12 cellular contexts compared by ENCODE assay signal in the genomic region with DNA sequence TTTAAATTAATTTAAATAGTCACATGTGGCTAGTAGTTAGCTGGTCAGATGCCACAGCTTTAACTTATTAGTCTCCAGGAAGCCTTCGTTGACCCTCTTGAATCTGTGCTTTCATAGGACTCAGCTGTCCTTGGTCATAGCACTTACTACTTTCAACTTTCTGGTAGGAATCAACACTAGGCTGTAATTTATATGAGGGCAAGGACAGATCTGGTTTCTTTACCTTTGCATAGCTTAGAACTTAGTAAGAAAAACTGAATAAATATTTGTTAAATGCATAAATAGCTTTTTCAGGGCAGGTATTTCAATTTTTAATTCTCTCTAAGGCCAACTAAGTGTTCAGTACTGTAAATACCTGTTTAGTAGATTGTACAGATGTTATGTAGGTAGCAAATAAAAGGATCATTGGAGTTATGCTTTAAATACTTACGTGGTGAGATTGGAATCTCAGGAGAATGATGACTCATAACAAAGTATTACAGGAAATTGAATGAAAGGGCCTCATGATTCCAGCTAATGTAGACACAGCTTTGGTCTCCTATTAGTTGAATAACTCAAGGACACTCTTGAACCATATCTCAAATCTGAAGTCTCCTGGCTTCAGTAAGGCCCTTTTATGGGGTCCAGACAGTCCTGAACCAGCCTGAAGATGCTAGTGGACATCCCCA. TPM values are rescaled to one million over a fixed set of nuclear protein-coding genes. Genes with fewer than 3 reads are reported as not detected.
DNase-seq lines count a peak whose midpoint lies in the region; ATAC-seq and TF ChIP-seq lines count a peak whose summit lies in the region.
"Had no signal": no experiment of that assay in that cellular context is flagged by ENCODE, and none has a peak within 500 bp of the region (broad histone marks: within the 10 kb centered on the region; RNA-seq: fewer than 3 reads in every experiment).

No MANE protein-coding gene starts in this region.

- H3K27ac ChIP-seq in Panc1 (ENCODE audit: low read length) (peak overlapping the region; percentile 96), psoas muscle (peak overlapping the region; percentile 92)
- H3K27ac ChIP-seq: testis had no signal

- ATAC-seq in Panc1 (peak; percentile 50), psoas muscle (no peak), WTC11 (no peak), GM21529 (IDR thresholded peaks at IDR 0.05; ENCODE audit: unreplicated experiment) (no peak), GM21576 (IDR thresholded peaks at IDR 0.05; ENCODE audit: unreplicated experiment) (no peak)
- ATAC-seq: heart left ventricle, right cardiac atrium had no signal

- no peaks in the 10 kb centered on the region for H3K36me3 ChIP-seq in Panc1 (ENCODE audit: control insufficient read depth, insufficient read depth, low read length)
- peaks cover 0 to 14% of the 10 kb centered on the region in 2 donors for H3K36me3 ChIP-seq in psoas muscle (ENCODE audit: insufficient read depth in 1 of 2, low read depth in 1 of 2)

- DNase-seq in EH (ENCODE audit: low read depth), result peak; percentile 67
- peak; percentile 94 for DNase-seq in Panc1 (ENCODE audit: low read depth, low spot score)
- DNase-seq in epithelial cell of esophagus (ENCODE audit: low read depth), result peak; percentile 86
- DNase-seq in psoas muscle, result no peak
- no peak for DNase-seq in WTC11 (ENCODE audit: low spot score)
- DNase-seq in activated CD4-positive, CD25-positive, alpha-beta regulatory T cell treated with anti-CD3 and anti-CD28 coated beads, Interleukin-2, amount 50 U/mL, for 72 hours, result no peak
- DNase-seq: heart left ventricle, NCI-H524 treated with DMSO at 0.1 percent for 48 hours, right cardiac atrium, testis had no signal

- no peaks in the 10 kb centered on the region for H3K9me3 Mint-ChIP-seq in WTC11

- H3K9me3 ChIP-seq in Panc1 (ENCODE audit: control insufficient read depth, insufficient read depth, low read depth, low read length) (peaks cover 3% of the 10 kb centered on the region; the same call in 1 of the 2 replicates), psoas muscle (no peaks in the 10 kb centered on the region)
- H3K9me3 ChIP-seq: heart left ventricle, testis had no signal

- in situ Hi-C loops in Panc1 (cut with HindIII; ENCODE audit: low pct_unique_long_range_greater_than_20kb, low sequenced_read_pairs), result no loop called here

- 55 to 65% (median 56%) methylated on average over 2 of the region's 2 CpGs for WGBS in psoas muscle, 3 donors

- no peaks in the 10 kb centered on the region; the same call in 1 of the 2 replicates for H3K36me3 Mint-ChIP-seq in WTC11

- POLR2A ChIA-PET in Panc1 (lab: Charles Lee), result interaction anchor here (0.6 to 1.1 kb wide), 3 partner anchors 11 to 632 kb away, joined by 4 to 14 read pairs (median 5); no protein-coding TSS in a partner anchor
- POLR2A ChIA-PET in WTC11 (lab: Charles Lee), result no interaction called here

- CTCF ChIA-PET in Panc1 (lab: Charles Lee), result interaction anchor here (0.7 kb wide), 1 partner anchor 21 kb away, joined by 4 read pairs; no protein-coding TSS in a partner anchor
- CTCF ChIA-PET in WTC11 (lab: Charles Lee), result no interaction called here

- peaks cover 51% of the 10 kb centered on the region for H3K27me3 Mint-ChIP-seq in WTC11 (ENCODE audit: low read depth)

- intact Hi-C loops in Panc1 (cut with micrococcal nuclease; ENCODE audit: unreplicated experiment) (no loop called here), psoas muscle (cut with DNase I) (loop anchor here in 1 of 2 donors (5.0 kb wide), 1 partner anchor 105 kb away; no protein-coding TSS in a partner anchor)

- no peak overlapping the region for H3K4me3 Mint-ChIP-seq in WTC11

- H3K4me3 ChIP-seq in Panc1 (ENCODE audit: low read depth in 2 of 2, low read length in 2 of 2) (peak overlapping the region; percentile 70 to 83; a peak in 3 of 4 replicates), epithelial cell of esophagus (ENCODE audit: low read length) (no peak overlapping the region), psoas muscle (peak overlapping the region; percentile 89)
- H3K4me3 ChIP-seq: testis had no signal

- BruUV-seq in Panc1 (replicated peaks; lab: Mats Ljungman, UMichigan), result TSS peak; percentile 93

- no peak for TF ChIP-seq CTCF in Panc1 (IDR thresholded peaks at IDR 0.05)
- no peak for TF ChIP-seq CTCF in epithelial cell of esophagus (IDR thresholded peaks at IDR 0.05; ENCODE audit: insufficient read depth, low read depth, low read length, missing control alignments)
- TF ChIP-seq CTCF in psoas muscle (IDR thresholded peaks at IDR 0.05), result no peak
- TF ChIP-seq CTCF in WTC11 (IDR thresholded peaks at IDR 0.05), result no peak

- H3K4me1 ChIP-seq in Panc1 (ENCODE audit: control insufficient read depth, insufficient read depth, low read length) (peaks cover 55% of the 10 kb centered on the region), psoas muscle (peaks cover 58% of the 10 kb centered on the region)

- H3K27me3 ChIP-seq in Panc1 (ENCODE audit: control insufficient read depth, insufficient read depth, low read length) (no peaks in the 10 kb centered on the region), psoas muscle (ENCODE audit: insufficient read depth in 3 of 3, low read length in 2 of 3) (no peaks in the 10 kb centered on the region)
- H3K27me3 ChIP-seq: testis had no signal

- peaks cover 6% of the 10 kb centered on the region; the same call in 1 of the 2 replicates for H3K4me1 Mint-ChIP-seq in WTC11

- no peak overlapping the region for H3K27ac Mint-ChIP-seq in WTC11

TF ChIP-seq in WTC11, 78 proteins besides CTCF, POLR2A, EP300 and RAD21 (continues in another document):
- TF ChIP-seq ERG (CRISPR knock-in tag; IDR thresholded peaks at IDR 0.05), result no peak
- TF ChIP-seq CREB1 (CRISPR knock-in tag; IDR thresholded peaks at IDR 0.05), result no peak
- no peak for TF ChIP-seq NFATC4 (CRISPR knock-in tag; IDR thresholded peaks at IDR 0.05)
- TF ChIP-seq ELF4 (CRISPR knock-in tag; IDR thresholded peaks at IDR 0.05; ENCODE audit: low read depth), result no peak
- no peak for TF ChIP-seq E2F5 (CRISPR knock-in tag; IDR thresholded peaks at IDR 0.05)
- no peak for TF ChIP-seq ZNF281 (CRISPR knock-in tag; IDR thresholded peaks at IDR 0.05)
- TF ChIP-seq ZNF138 (CRISPR knock-in tag; conservative IDR thresholded peaks at IDR 0.05), result no peak

RNA-seq across cellular contexts. Expression of gene CLIP4, which starts 2.6 kb away (rescaled TPM):
- total RNA-seq in Panc1 (2021; ENCODE audit: unreplicated experiment), result 43.0 TPM
- polyA plus RNA-seq in Panc1 (2012; ENCODE audit: insufficient read length), result 15.2 TPM
- total RNA-seq in psoas muscle, result 100 to 1,000 TPM in 1 of 4 donors, 10 to 100 TPM in 3; 56.9 to 111 (median 78.1) TPM
- polyA plus RNA-seq in psoas muscle, result 10 to 100 TPM; 26.7 to 89.2 (median 46.6) TPM
- total RNA-seq in WTC11 (2021), result 0.21 to 0.62 TPM (median 0.39 TPM) in 3 replicates

RNA-seq across cellular contexts. Expression of gene PCARE, which starts 43.4 kb away (rescaled TPM):
- total RNA-seq in Panc1 (2021; ENCODE audit: unreplicated experiment), result not detected
- not detected for polyA plus RNA-seq in Panc1 (2012; ENCODE audit: insufficient read length)
- 1 to 10 TPM in 1 of 4 donors, under 1 TPM in 3; 0.02 to 1.0 (median 0.53) TPM for total RNA-seq in psoas muscle
- under 1 TPM; 0.03 to 0.48 (median 0.09) TPM for polyA plus RNA-seq in psoas muscle
- not detected in 3 replicates for total RNA-seq in WTC11 (2021)

Comparison
In these comparisons a context has a peak if more than half of its experiments do, and no peak if none do; other contexts are left out.
1. DNase-seq: peak in EH (single experiment), Panc1 (single experiment) and epithelial cell of esophagus (single experiment); none in psoas muscle (0 of 2), WTC11 (single experiment) and activated CD4-positive, CD25-positive, alpha-beta regulatory T cell treated with anti-CD3 and anti-CD28 coated beads, Interleukin-2, amount 50 U/mL, for 72 hours (single experiment).
2. RNA of gene CLIP4, which starts 2.6 kb away (total RNA-seq): 56.9 to 111 TPM in psoas muscle and 43.0 TPM in Panc1 (single experiment); 0.21 to 0.62 TPM in WTC11; every median in the first group is over 10 times any median in the second.